24 cellular contexts compared by ENCODE assay signal in the genomic region with DNA sequence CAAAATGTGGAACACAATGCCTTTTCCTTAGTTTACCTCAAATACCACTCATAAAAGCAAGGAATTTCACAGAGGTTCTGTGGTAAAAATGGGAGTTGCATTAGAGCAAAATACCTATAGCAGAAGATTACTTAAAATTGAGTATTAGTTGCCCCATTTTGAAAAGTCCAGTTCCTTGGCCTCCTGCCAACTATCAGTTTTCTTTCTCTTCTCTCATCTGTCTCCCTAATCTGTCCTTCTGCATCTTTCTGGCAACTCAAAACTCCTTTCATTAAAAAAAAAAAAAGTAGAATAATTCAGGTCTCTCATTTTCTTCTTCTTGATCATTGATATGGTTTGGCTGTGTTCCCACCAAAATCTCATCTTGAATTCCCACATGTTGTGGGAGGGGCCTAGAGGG.
"Had no signal": no experiment of that assay in that cellular context is flagged by ENCODE, and none has a peak within 500 bp of the region (broad histone marks: within the 10 kb centered on the region; RNA-seq: fewer than 3 reads in every experiment).

No MANE protein-coding gene starts in this region.

- H3K27ac Mint-ChIP-seq: activated CD8-positive, alpha-beta memory T cell treated with anti-CD3 and anti-CD28 coated beads, Interleukin-2, amount 10 ng/mL, durations not matched to agents 7 days and 5 days; activated naive CD4-positive, alpha-beta T cell treated with anti-CD3 and anti-CD28 coated beads, Interleukin-2, amount 50 U/mL, for 72 hours; activated naive CD8-positive, alpha-beta T cell treated with anti-CD3 and anti-CD28 coated beads, Interleukin-2, amount 50 U/mL, for 24 hours; activated T-cell treated with anti-CD3 and anti-CD28 coated beads, Interleukin-2, amount 50 U/mL, for 24 hours; activated T-helper 1 cell treated with anti-CD3 and anti-CD28 coated beads, Interleukin-12 subunit alpha, Interleukin-12 subunit beta, Interleukin-2, Interleukin-4 antibody, amounts not matched to agents 30 ng/mL and 10 ng/mL and 1 ng/mL, durations not matched to agents 14 hours and 24 hours and 36 hours; T-helper 1 cell treated with Interleukin-12 subunit alpha and Interleukin-12 subunit beta and Interleukin-4 antibody, amounts not matched to agents 30 μg/mL and 1 μg/mL, for 36 hours had no signal

- H3K9me3 Mint-ChIP-seq: activated naive CD4-positive, alpha-beta T cell treated with anti-CD3 and anti-CD28 coated beads, Interleukin-2, amount 50 U/mL, for 72 hours; activated naive CD8-positive, alpha-beta T cell treated with anti-CD3 and anti-CD28 coated beads, Interleukin-2, amount 50 U/mL, for 24 hours; activated T-cell treated with anti-CD3 and anti-CD28 coated beads, Interleukin-2, amount 50 U/mL, for 24 hours; activated T-helper 1 cell treated with anti-CD3 and anti-CD28 coated beads, Interleukin-12 subunit alpha, Interleukin-12 subunit beta, Interleukin-2, Interleukin-4 antibody, amounts not matched to agents 30 ng/mL and 10 ng/mL and 1 ng/mL, durations not matched to agents 14 hours and 24 hours and 36 hours; T-helper 1 cell treated with Interleukin-12 subunit alpha and Interleukin-12 subunit beta and Interleukin-4 antibody, amounts not matched to agents 30 μg/mL and 1 μg/mL, for 36 hours had no signal

- H3K9me3 ChIP-seq: ascending aorta, body of pancreas, MG63 had no signal

- H3K27ac ChIP-seq: ascending aorta, KMS-11 had no signal

- H3K36me3 ChIP-seq: ascending aorta, MG63 had no signal

- H3K27me3 ChIP-seq: ascending aorta, body of pancreas, MG63 had no signal

- H3K36me3 Mint-ChIP-seq: activated CD8-positive, alpha-beta memory T cell treated with anti-CD3 and anti-CD28 coated beads, Interleukin-2, amount 10 ng/mL, durations not matched to agents 7 days and 5 days; activated naive CD4-positive, alpha-beta T cell treated with anti-CD3 and anti-CD28 coated beads, Interleukin-2, amount 50 U/mL, for 72 hours had no signal

- H3K4me3 ChIP-seq: ascending aorta, body of pancreas, MG63 had no signal

- H3K9ac ChIP-seq: KMS-11 had no signal

- H3K27me3 Mint-ChIP-seq: activated CD8-positive, alpha-beta memory T cell treated with anti-CD3 and anti-CD28 coated beads, Interleukin-2, amount 10 ng/mL, durations not matched to agents 7 days and 5 days; activated naive CD8-positive, alpha-beta T cell treated with anti-CD3 and anti-CD28 coated beads, Interleukin-2, amount 50 U/mL, for 24 hours; activated T-cell treated with anti-CD3 and anti-CD28 coated beads, Interleukin-2, amount 50 U/mL, for 24 hours had no signal

- FAIRE-seq: RCC 7860 had no signal

- H3K4me3 Mint-ChIP-seq: activated CD8-positive, alpha-beta memory T cell treated with anti-CD3 and anti-CD28 coated beads, Interleukin-2, amount 10 ng/mL, durations not matched to agents 7 days and 5 days; activated naive CD8-positive, alpha-beta T cell treated with anti-CD3 and anti-CD28 coated beads, Interleukin-2, amount 50 U/mL, for 24 hours; activated T-cell treated with anti-CD3 and anti-CD28 coated beads, Interleukin-2, amount 50 U/mL, for 24 hours; activated T-helper 1 cell treated with anti-CD3 and anti-CD28 coated beads, Interleukin-12 subunit alpha, Interleukin-12 subunit beta, Interleukin-2, Interleukin-4 antibody, amounts not matched to agents 30 ng/mL and 10 ng/mL and 1 ng/mL, durations not matched to agents 14 hours and 24 hours and 36 hours; T-helper 1 cell treated with Interleukin-12 subunit alpha and Interleukin-12 subunit beta and Interleukin-4 antibody, amounts not matched to agents 30 μg/mL and 1 μg/mL, for 36 hours had no signal

- ATAC-seq: activated CD8-positive, alpha-beta memory T cell treated with anti-CD3 and anti-CD28 coated beads, Interleukin-2, amount 10 ng/mL, durations not matched to agents 7 days and 5 days; activated naive CD4-positive, alpha-beta T cell treated with anti-CD3 and anti-CD28 coated beads, Interleukin-2, amount 50 U/mL, for 72 hours; body of pancreas had no signal

- H3K4me2 ChIP-seq: KMS-11 had no signal

- H3K4me1 ChIP-seq: ascending aorta had no signal

- H3K4me1 Mint-ChIP-seq: activated CD8-positive, alpha-beta memory T cell treated with anti-CD3 and anti-CD28 coated beads, Interleukin-2, amount 10 ng/mL, durations not matched to agents 7 days and 5 days; activated naive CD8-positive, alpha-beta T cell treated with anti-CD3 and anti-CD28 coated beads, Interleukin-2, amount 50 U/mL, for 24 hours had no signal

- DNase-seq: activated CD4-positive, alpha-beta T cell treated with anti-CD3 and anti-CD28 coated beads for 48 hours; activated CD4-positive, alpha-beta T cell treated with anti-CD3 and anti-CD28 coated beads, Interleukin-2, amount 50 U/mL, for 4 hours; activated CD4-positive, CD25-positive, alpha-beta regulatory T cell treated with anti-CD3 and anti-CD28 coated beads, Interleukin-2, amount 50 U/mL, for 72 hours; activated CD8-positive, alpha-beta memory T cell treated with anti-CD3 and anti-CD28 coated beads, Interleukin-2, amount 10 ng/mL, durations not matched to agents 7 days and 5 days; activated effector memory CD4-positive, alpha-beta T cell treated with Interleukin-2 at 50 U/mL for 16 hours; activated naive CD4-positive, alpha-beta T cell treated with Interleukin-2 at 50 U/mL for 16 hours; activated naive CD8-positive, alpha-beta T cell treated with anti-CD3 and anti-CD28 coated beads, Interleukin-2, amount 50 U/mL, for 24 hours; activated T-cell treated with anti-CD3 and anti-CD28 coated beads, Interleukin-2, amount 50 U/mL, for 24 hours; amniotic stem cell; body of pancreas; MG63; NCI-H1092 treated with DMSO at 0.1 percent for 48 hours; NCI-H1417 treated with DMSO at 0.1 percent for 48 hours; NCI-H1694; NCI-H2029 treated with DMSO at 0.1 percent for 48 hours; NCI-H446; NCI-H524; SHP77 treated with DMSO at 0.1 percent for 48 hours had no signal
